In the genomic region with DNA sequence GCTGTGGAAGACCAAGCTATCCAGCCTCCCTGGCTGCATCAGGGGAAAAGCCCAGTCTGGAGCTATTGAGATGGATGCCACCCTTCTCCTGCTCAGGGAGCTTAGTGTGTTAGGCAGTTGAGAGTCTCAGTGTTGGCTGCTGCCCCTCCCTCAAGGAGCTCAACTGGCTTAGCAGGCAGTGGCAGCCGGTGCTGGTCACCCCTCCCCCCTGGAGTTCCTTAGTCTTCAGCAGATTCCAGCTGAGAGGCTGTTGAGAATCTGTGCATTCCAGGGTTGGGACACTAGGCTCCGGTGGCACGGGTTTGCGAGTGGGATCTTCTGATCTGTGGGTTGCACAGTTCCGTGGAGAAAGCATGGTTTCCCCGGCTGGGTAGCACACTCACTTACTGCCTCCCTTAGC, we compare ENCODE assay signal across 18 cellular contexts.
DNase-seq lines count a peak whose midpoint lies in the region; ATAC-seq and TF ChIP-seq lines count a peak whose summit lies in the region.
"Had no signal": no experiment of that assay in that cellular context is flagged by ENCODE, and none has a peak within 500 bp of the region (broad histone marks: within the 10 kb centered on the region; RNA-seq: fewer than 3 reads in every experiment).

No MANE protein-coding gene starts in this region.

- no peaks in the 10 kb centered on the region for H3K36me3 ChIP-seq in mucosa of descending colon (ENCODE audit: low read depth)
- H3K36me3 ChIP-seq in neuronal stem cell (replicated peaks in 1 of 2; ENCODE audit: control insufficient read depth in 2 of 2, insufficient read depth in 2 of 2, low read length in 2 of 2) = no peaks in the 10 kb centered on the region
- H3K36me3 ChIP-seq: BLaER1 treated with 17β-estradiol and CSF1 and Interleukin-3, amounts not matched to agents 10 nM and 100 nM had no signal

- H3K4ac ChIP-seq in neuronal stem cell (ENCODE audit: low read length) = no peak overlapping the region

- H3K27ac ChIP-seq in neuronal stem cell (replicated peaks; ENCODE audit: low read length) = no peak overlapping the region
- H3K27ac ChIP-seq: 22Rv1; A549; BLaER1 treated with 17β-estradiol and CSF1 and Interleukin-3, amounts not matched to agents 10 nM and 100 nM; C4-2B had no signal

- no peak overlapping the region for H2BK120ac ChIP-seq in neuronal stem cell (ENCODE audit: low read depth, low read length)

- no peaks in the 10 kb centered on the region for H3K79me1 ChIP-seq in neuronal stem cell (ENCODE audit: low read depth, low read length)

- H3K23ac ChIP-seq in neuronal stem cell (ENCODE audit: low read depth, low read length, poor library complexity) = peak overlapping the region; percentile 67

- ATAC-seq in mucosa of descending colon (no peak), omental fat pad (ENCODE audit: low FRiP score) (no peak), Right ventricle myocardium inferior (no peak)
- ATAC-seq: A549; CD8-positive, alpha-beta T cell had no signal

- no CpG with 5 or more reads among the region's 6 CpGs for WGBS in neuronal stem cell (ENCODE audit: extremely low coverage in 2 of 2, insufficient read length in 2 of 2, insufficient replicate concordance in 1 of 2), 2 donors

- no peak overlapping the region for H2BK5ac ChIP-seq in neuronal stem cell (ENCODE audit: low read length)

- intact Hi-C loops in mucosa of descending colon (cut with DNase I, micrococcal nuclease) = no loop called here
- intact Hi-C loops in Right ventricle myocardium inferior (cut with DNase I) = no loop called here

- no peak overlapping the region for H2BK12ac ChIP-seq in neuronal stem cell (ENCODE audit: low read length)

- no peak overlapping the region for H3K14ac ChIP-seq in neuronal stem cell (ENCODE audit: low read length)

- H3K18ac ChIP-seq in neuronal stem cell (ENCODE audit: low read length) = no peak overlapping the region

- H4K91ac ChIP-seq in neuronal stem cell (ENCODE audit: low read depth, low read length, poor library complexity) = no peak overlapping the region

- no peaks in the 10 kb centered on the region for H3K27me3 ChIP-seq in neuronal stem cell (ENCODE audit: control insufficient read depth in 3 of 3, insufficient read depth in 3 of 3, low read depth in 1 of 3, low read length in 3 of 3)
- H3K27me3 ChIP-seq: BLaER1 treated with 17β-estradiol and CSF1 and Interleukin-3, amounts not matched to agents 10 nM and 100 nM had no signal

- H2AK5ac ChIP-seq in neuronal stem cell (ENCODE audit: low read depth, low read length) = peak overlapping the region; percentile 19

- H2AFZ ChIP-seq in neuronal stem cell (ENCODE audit: low read length) = no peak overlapping the region

- H4K8ac ChIP-seq in neuronal stem cell (ENCODE audit: low read depth, low read length) = no peak overlapping the region

- H3K4me3 ChIP-seq in mucosa of descending colon = no peak overlapping the region
- H3K4me3 ChIP-seq in neuronal stem cell (ENCODE audit: low read length in 2 of 2) = peak overlapping the region in 1 of 2 donors; percentile 4
- H3K4me3 ChIP-seq: A549; BLaER1 treated with 17β-estradiol and CSF1 and Interleukin-3, amounts not matched to agents 10 nM and 100 nM had no signal

- no peaks in the 10 kb centered on the region for H3K9me3 ChIP-seq in mucosa of descending colon
- H3K9me3 ChIP-seq in neuronal stem cell (replicated peaks in 1 of 2; ENCODE audit: control insufficient read depth in 2 of 2, insufficient read depth in 1 of 2, low read depth in 1 of 2, low read length in 2 of 2) = no peaks in the 10 kb centered on the region
- H3K9me3 ChIP-seq: A549, Caco-2 had no signal

- H2BK15ac ChIP-seq in neuronal stem cell (ENCODE audit: low read length) = no peak overlapping the region

- H3K4me2 ChIP-seq in neuronal stem cell (ENCODE audit: insufficient read depth, low read length, poor library complexity, severe bottlenecking) = no peak overlapping the region
- H3K4me2 ChIP-seq: A549; BLaER1 treated with 17β-estradiol and CSF1 and Interleukin-3, amounts not matched to agents 10 nM and 100 nM had no signal

- H3K4me1 ChIP-seq in mucosa of descending colon (ENCODE audit: low read depth) (no peaks in the 10 kb centered on the region), neuronal stem cell (ENCODE audit: control insufficient read depth in 2 of 2, insufficient read depth in 1 of 2, low read depth in 1 of 2, low read length in 2 of 2) (peaks cover 0 to 2% of the 10 kb centered on the region in 2 donors)
- H3K4me1 ChIP-seq: A549; BLaER1 treated with 17β-estradiol and CSF1 and Interleukin-3, amounts not matched to agents 10 nM and 100 nM; Caco-2 had no signal

- no peak for TF ChIP-seq CTCF in mucosa of descending colon (IDR thresholded peaks at IDR 0.05)
- no peak for TF ChIP-seq CTCF in omental fat pad (IDR thresholded peaks at IDR 0.05)

- H3K9ac ChIP-seq in neuronal stem cell (ENCODE audit: low read depth, low read length, poor library complexity) = no peak overlapping the region
- H3K9ac ChIP-seq: BLaER1 treated with 17β-estradiol and CSF1 and Interleukin-3, amounts not matched to agents 10 nM and 100 nM had no signal

- DNase-seq in NCI-H82 (lab: John Stamatoyannopoulos, UW) (peak; percentile 82), NCI-H82 treated with DMSO at 0.1 percent for 48 hours (lab: John Stamatoyannopoulos, UW; ENCODE audit: unreplicated experiment) (no peak), mucosa of descending colon (peak in 2 of 3 donors; percentile 15 to 17), neuronal stem cell (ENCODE audit: low spot score) (no peak), omental fat pad (ENCODE audit: low spot score) (no peak), Right ventricle myocardium inferior (ENCODE audit: missing footprints) (no peak)
- no peak for DNase-seq in activated CD4-positive, alpha-beta T cell treated with anti-CD3 and anti-CD28 coated beads for 4 hours
- DNase-seq: AML-193; Caco-2; Calu3; CD4-positive, alpha-beta T cell; CD8-positive, alpha-beta T cell; DMS79 treated with DMSO at 0.1 percent for 48 hours; GF-D8 had no signal

Comparison
In these comparisons a context has a peak if more than half of its experiments do, and no peak if none do; other contexts are left out.
1. DNase-seq: peak in NCI-H82 (single experiment) and mucosa of descending colon (2 of 3); none in NCI-H82 treated with DMSO at 0.1 percent for 48 hours (single experiment), neuronal stem cell (single experiment), omental fat pad (single experiment), activated CD4-positive, alpha-beta T cell treated with anti-CD3 and anti-CD28 coated beads for 4 hours (0 of 2) and Right ventricle myocardium inferior (single experiment).